22 cellular contexts compared by ENCODE assay signal in genomic region chr16:11552445-11552844, GRCh38. TPM values are rescaled to one million over a fixed set of nuclear protein-coding genes. Genes with fewer than 3 reads are reported as not detected.
DNase-seq lines count a peak whose midpoint lies in the region; ATAC-seq and TF ChIP-seq lines count a peak whose summit lies in the region.
"Had no signal": no experiment of that assay in that cellular context is flagged by ENCODE, and none has a peak within 500 bp of the region (broad histone marks: within the 10 kb centered on the region; RNA-seq: fewer than 3 reads in every experiment).

No MANE protein-coding gene starts in this region.

- no peak for DNase-seq in activated T-cell treated with anti-CD3 and anti-CD28 coated beads, Interleukin-2, amount 50 U/mL, for 72 hours
- no peak for DNase-seq in activated T-cell treated with anti-CD3 and anti-CD28 coated beads, Interleukin-2, amount 50 U/mL, for 48 hours
- DNase-seq in coronary artery (ENCODE audit: low spot score) (no peak), right lobe of liver (peak in 1 of 3 donors; percentile 19), suprapubic skin (ENCODE audit: low spot score in 2 of 2) (no peak), NCI-H1436 treated with DMSO at 0.1 percent for 48 hours (lab: John Stamatoyannopoulos, UW) (no peak), cortex of kidney (lab: John Stamatoyannopoulos, UW) (no peak)
- DNase-seq: activated CD4-positive, alpha-beta T cell treated with anti-CD3 and anti-CD28 coated beads for 4 hours; BE2C; HFFc6; NCI-H1436; NCI-H2171 treated with DMSO at 0.1 percent for 48 hours; NCI-H748 treated with DMSO at 0.1 percent for 48 hours; SIG-M5; stimulated activated CD4-positive, alpha-beta T cell treated with anti-CD3 and anti-CD28 coated beads, Interleukin-1b, Interleukin-23, amount 100 ng/mL, for 48 hours; stimulated activated naive CD4-positive, alpha-beta T cell treated with Interleukin-2 at 50 U/mL for 16 hours; T-helper 1 cell had no signal

- 81% methylated on average over 8 of the region's 8 CpGs for WGBS in right lobe of liver (ENCODE audit: insufficient coverage, low coverage, low lambda C conversion rate, missing lambda C conversion rate)
- WGBS in suprapubic skin, result 53% methylated on average over 8 of the region's 8 CpGs

- H3K27ac ChIP-seq in coronary artery (peak overlapping the region; percentile 5 to 13), right lobe of liver (peak overlapping the region in 2 of 3 donors; percentile 69 to 97), suprapubic skin (peak overlapping the region; percentile 37)
- H3K27ac ChIP-seq: 22Rv1, parathyroid adenoma had no signal

- ATAC-seq in activated T-cell treated with anti-CD3 and anti-CD28 coated beads, Interleukin-2, amount 50 U/mL, for 72 hours (replicated peaks in 1 of 2), result no peak
- no peak for ATAC-seq in right lobe of liver
- no peak for ATAC-seq in GM21737 (IDR thresholded peaks at IDR 0.05; ENCODE audit: unreplicated experiment)

- H3K36me3 Mint-ChIP-seq in activated T-cell treated with anti-CD3 and anti-CD28 coated beads, Interleukin-2, amount 50 U/mL, for 72 hours (ENCODE audit: insufficient read depth in 2 of 2), result peaks cover 24 to 60% of the 10 kb centered on the region in 2 donors

- H3K9me3 Mint-ChIP-seq in activated T-cell treated with anti-CD3 and anti-CD28 coated beads, Interleukin-2, amount 50 U/mL, for 72 hours, result peaks cover 0 to 2% of the 10 kb centered on the region in 2 donors

- peak overlapping the region; percentile 60 for H3K27ac Mint-ChIP-seq in activated T-cell treated with anti-CD3 and anti-CD28 coated beads, Interleukin-2, amount 50 U/mL, for 72 hours
- H3K27ac Mint-ChIP-seq: HFFc6 had no signal

- no peak for TF ChIP-seq POLR2A in right lobe of liver (IDR thresholded peaks at IDR 0.05)
- no peak for TF ChIP-seq POLR2A in suprapubic skin (IDR thresholded peaks at IDR 0.05)

- H3K27me3 Mint-ChIP-seq in activated T-cell treated with anti-CD3 and anti-CD28 coated beads, Interleukin-2, amount 50 U/mL, for 72 hours (ENCODE audit: low read depth), result no peaks in the 10 kb centered on the region

- H3K4me3 ChIP-seq in coronary artery (no peak overlapping the region), right lobe of liver (no peak overlapping the region), suprapubic skin (no peak overlapping the region)
- H3K4me3 ChIP-seq: breast epithelium, lung had no signal

- intact Hi-C loops in right lobe of liver (cut with DNase I), result no loop called here

- TF ChIP-seq CTCF in coronary artery (IDR thresholded peaks at IDR 0.05) (no peak), right lobe of liver (IDR thresholded peaks at IDR 0.05) (no peak), suprapubic skin (IDR thresholded peaks at IDR 0.05) (no peak)

- H3K4me3 Mint-ChIP-seq in activated T-cell treated with anti-CD3 and anti-CD28 coated beads, Interleukin-2, amount 50 U/mL, for 72 hours, result no peak overlapping the region
- H3K4me3 Mint-ChIP-seq: HFFc6 had no signal

- H3K36me3 ChIP-seq in right lobe of liver, result peaks cover 7 to 28% (median 14%) of the 10 kb centered on the region in 4 donors
- H3K36me3 ChIP-seq in suprapubic skin, result peaks cover 67% of the 10 kb centered on the region
- H3K36me3 ChIP-seq: BE2C had no signal

- H3K4me1 Mint-ChIP-seq in activated T-cell treated with anti-CD3 and anti-CD28 coated beads, Interleukin-2, amount 50 U/mL, for 72 hours (ENCODE audit: low read depth), result peaks cover 5% of the 10 kb centered on the region

- no peaks in the 10 kb centered on the region for H3K27me3 ChIP-seq in right lobe of liver
- H3K27me3 ChIP-seq in suprapubic skin, result no peaks in the 10 kb centered on the region
- H3K27me3 ChIP-seq: BE2C, breast epithelium had no signal

- H3K4me1 ChIP-seq in right lobe of liver (peaks cover 0 to 30% (median 8%) of the 10 kb centered on the region in 4 donors), suprapubic skin (peaks cover 22% of the 10 kb centered on the region)
- H3K4me1 ChIP-seq: BE2C, parathyroid adenoma had no signal

- no peaks in the 10 kb centered on the region for H3K9me3 ChIP-seq in right lobe of liver
- peaks cover 7% of the 10 kb centered on the region for H3K9me3 ChIP-seq in suprapubic skin
- H3K9me3 ChIP-seq: BE2C had no signal

- no peak for TF ChIP-seq EP300 in suprapubic skin (IDR thresholded peaks at IDR 0.05)

RNA-seq across cellular contexts. Expression of gene LITAF, which starts 34.3 kb away (rescaled TPM):
- total RNA-seq in activated T-cell treated with anti-CD3 and anti-CD28 coated beads, Interleukin-2, amount 50 U/mL, for 72 hours, result 100 to 1,000 TPM; 110 to 137 TPM
- 100 to 1,000 TPM in 1 of 6 experiments, 10 to 100 TPM in 5; 43.7 to 148 (median 59.1) TPM for total RNA-seq in right lobe of liver
- 10 to 100 TPM; 48.8 to 82.2 (median 72.8) TPM for total RNA-seq in suprapubic skin

Comparison
In these comparisons a context has a peak if more than half of its experiments do, and no peak if none do; other contexts are left out.
1. H3K27ac ChIP-seq: peak in every context shown above with its lines; median percentile 83 in right lobe of liver; 37 in suprapubic skin; 9 in coronary artery.